In the genomic region with DNA sequence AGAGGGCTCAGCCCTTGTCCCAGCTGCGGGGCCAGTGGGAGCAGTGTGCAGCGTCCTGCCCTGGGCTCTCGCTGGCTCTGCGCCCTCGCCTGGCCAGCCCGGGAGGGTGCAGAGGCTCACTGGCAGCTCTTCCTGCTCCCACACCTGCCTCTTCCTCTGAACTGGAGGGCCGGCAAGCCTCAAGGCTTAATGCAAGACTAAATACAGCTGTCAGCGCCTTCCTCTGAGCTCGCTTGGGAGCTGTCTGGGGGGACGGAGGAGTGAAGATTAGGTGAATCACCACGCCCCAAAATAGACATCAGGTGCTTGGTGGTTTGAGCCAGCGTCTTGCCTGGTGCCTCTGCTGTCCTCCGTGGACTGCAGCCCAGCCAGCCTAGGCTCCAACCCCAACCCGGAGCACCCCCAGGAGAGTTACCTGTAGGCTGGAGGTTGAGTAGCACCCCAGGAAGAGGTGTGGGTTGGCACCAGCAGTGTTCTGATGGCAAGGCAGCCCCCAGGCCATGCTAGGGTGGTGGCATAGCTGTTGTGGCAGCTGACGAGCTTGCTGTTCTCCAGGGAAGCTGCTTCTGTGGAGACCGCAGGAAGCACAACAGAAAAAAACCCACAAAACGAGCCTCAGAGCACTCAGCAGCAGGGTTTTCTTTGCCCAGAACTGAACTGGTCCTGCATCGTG, we compare ENCODE assay signal across 9 cellular contexts. TPM values are rescaled to one million over a fixed set of nuclear protein-coding genes. Genes with fewer than 3 reads are reported as not detected.
DNase-seq lines count a peak whose midpoint lies in the region; ATAC-seq and TF ChIP-seq lines count a peak whose summit lies in the region.
"Had no signal": no experiment of that assay in that cellular context is flagged by ENCODE, and none has a peak within 500 bp of the region (broad histone marks: within the 10 kb centered on the region; RNA-seq: fewer than 3 reads in every experiment).

No MANE protein-coding gene starts in this region.

- DNase-seq in GM10266 (ENCODE audit: extremely low spot score) (peak; percentile 93), H9 (peak; percentile 85), MG63 (peak; percentile 58), SK-N-SH (peak; percentile 88), right cardiac atrium (peak; percentile 29 to 84 (median 57)), cortex of kidney (lab: John Stamatoyannopoulos, UW) (no peak)
- peak; percentile 50 to 57 for DNase-seq in stimulated activated CD4-positive, alpha-beta T cell treated with anti-CD3 and anti-CD28 coated beads, Interleukin-15, amount 100 ng/mL, for 1 hour (ENCODE audit: low read depth in 1 of 2, low spot score in 1 of 2)

- H3K4ac ChIP-seq in H9 (ENCODE audit: low read depth, low read length), result no peak overlapping the region

- no peaks in the 10 kb centered on the region for H3K9me2 ChIP-seq in SK-N-SH

- no peaks in the 10 kb centered on the region for H3K27me3 ChIP-seq in H9 (ENCODE audit: insufficient read depth, low read length)
- H3K27me3 ChIP-seq in MG63, result no peaks in the 10 kb centered on the region
- H3K27me3 ChIP-seq in SK-N-SH (ENCODE audit: insufficient read depth), result no peaks in the 10 kb centered on the region
- H3K27me3 ChIP-seq in right cardiac atrium (ENCODE audit: control insufficient read depth, insufficient read depth), result no peaks in the 10 kb centered on the region

- intact Hi-C loops in right cardiac atrium (cut with DNase I), result no loop called here

- H2BK20ac ChIP-seq in H9 (ENCODE audit: low read depth, low read length, poor library complexity, severe bottlenecking), result no peak overlapping the region

- TF ChIP-seq CTCF in GM10266 (IDR thresholded peaks at IDR 0.05; ENCODE audit: control insufficient read depth, insufficient read depth, low read depth, missing control alignments), result peak; percentile 93
- TF ChIP-seq CTCF in H9 (conservative IDR thresholded peaks at IDR 0.05), result peak; percentile 78
- TF ChIP-seq CTCF in SK-N-SH (IDR thresholded peaks at IDR 0.05), result peak; percentile 71

- H3K9me3 ChIP-seq in H9 (ENCODE audit: control insufficient read depth, low read depth, low read length) (no peaks in the 10 kb centered on the region), MG63 (no peaks in the 10 kb centered on the region), SK-N-SH (no peaks in the 10 kb centered on the region), right cardiac atrium (ENCODE audit: control insufficient read depth, low read length) (no peaks in the 10 kb centered on the region)

- H3K4me2 ChIP-seq in H9 (ENCODE audit: insufficient read depth, insufficient read length, low read length), result no peak overlapping the region
- H3K4me2 ChIP-seq in SK-N-SH, result no peak overlapping the region

- no peak overlapping the region for H2AK5ac ChIP-seq in H9 (ENCODE audit: insufficient read length, low read length)

- no peak overlapping the region for H3K9ac ChIP-seq in H9 (ENCODE audit: extremely low read depth, insufficient read length, low read length)
- H3K9ac ChIP-seq in SK-N-SH, result no peak overlapping the region

- H3K27me3 Mint-ChIP-seq in H9 (ENCODE audit: low read depth), result peaks cover 7% of the 10 kb centered on the region
- no peaks in the 10 kb centered on the region for H3K27me3 Mint-ChIP-seq in activated naive CD4-positive, alpha-beta T cell treated with anti-CD3 and anti-CD28 coated beads, Interleukin-2, amount 50 U/mL, for 24 hours

- peaks cover 8 to 15% of the 10 kb centered on the region in 2 experiments for H3K4me1 Mint-ChIP-seq in H9
- H3K4me1 Mint-ChIP-seq in activated naive CD4-positive, alpha-beta T cell treated with anti-CD3 and anti-CD28 coated beads, Interleukin-2, amount 50 U/mL, for 24 hours, result peaks cover 8% of the 10 kb centered on the region

- H3K79me2 ChIP-seq in H9 (ENCODE audit: insufficient read depth, low read length) (no peaks in the 10 kb centered on the region), SK-N-SH (ENCODE audit: insufficient read depth) (no peaks in the 10 kb centered on the region)

- peak; percentile 82 to 90 for ATAC-seq in right cardiac atrium

- H4K5ac ChIP-seq in H9 (ENCODE audit: insufficient read length, low read depth, low read length), result no peak overlapping the region

- H3K4me1 ChIP-seq in H9 (ENCODE audit: insufficient read depth, low read length) (no peaks in the 10 kb centered on the region; the same call in 1 of the 2 replicates), SK-N-SH (ENCODE audit: control insufficient read depth in 1 of 2, insufficient read depth in 2 of 2, low read depth in 1 of 2, low read length in 1 of 2) (peaks cover 0 to 5% of the 10 kb centered on the region in 2 experiments; a peak in 1 of 4 replicates), right cardiac atrium (ENCODE audit: control insufficient read depth, insufficient read depth, low read length) (no peaks in the 10 kb centered on the region)

- H3K27ac Mint-ChIP-seq in H9, result no peak overlapping the region
- no peak overlapping the region for H3K27ac Mint-ChIP-seq in activated naive CD4-positive, alpha-beta T cell treated with anti-CD3 and anti-CD28 coated beads, Interleukin-2, amount 50 U/mL, for 24 hours

- H3K4me3 Mint-ChIP-seq in H9, result no peak overlapping the region
- peak overlapping the region; percentile 30 for H3K4me3 Mint-ChIP-seq in activated naive CD4-positive, alpha-beta T cell treated with anti-CD3 and anti-CD28 coated beads, Interleukin-2, amount 50 U/mL, for 24 hours

- H3K4me3 ChIP-seq in MG63, result no peak overlapping the region
- H3K4me3 ChIP-seq in SK-N-SH (ENCODE audit: low read depth in 2 of 2, low read length in 1 of 2), result peak overlapping the region in 1 of 2 experiments; percentile 16; a peak in 1 of 4 replicates
- no peak overlapping the region for H3K4me3 ChIP-seq in right cardiac atrium (ENCODE audit: low read length)

- WGBS in H9 (ENCODE audit: extremely low coverage, insufficient read length, low lambda C conversion rate), result no CpG with 5 or more reads among the region's 18 CpGs
- WGBS in SK-N-SH (ENCODE audit: low lambda C conversion rate), result 37% methylated on average over 14 of the region's 18 CpGs
- 24% methylated on average over 18 of the region's 18 CpGs for WGBS in right cardiac atrium

- CTCF ChIA-PET in SK-N-SH (lab: Yijun Ruan, JAX), result interaction anchor here (0.6 to 4.8 kb wide), 30 partner anchors 9 to 827 kb away, joined by 3 to 55 read pairs (median 4); no protein-coding TSS in a partner anchor

- no peak overlapping the region for H3K56ac ChIP-seq in H9 (ENCODE audit: insufficient read length, low read depth, low read length)

- H3K23ac ChIP-seq in H9 (ENCODE audit: insufficient read length, low read depth, low read length), result no peak overlapping the region

- H4K91ac ChIP-seq in H9 (ENCODE audit: insufficient read length, low read depth, low read length), result no peak overlapping the region

- no peaks in the 10 kb centered on the region for H3F3A ChIP-seq in SK-N-SH (replicated peaks; ENCODE audit: insufficient read depth)

- H3K79me1 ChIP-seq in H9 (ENCODE audit: insufficient read depth, low read depth, low read length, poor library complexity, severe bottlenecking), result no peaks in the 10 kb centered on the region

- no peak overlapping the region for H4K8ac ChIP-seq in H9 (replicated peaks; ENCODE audit: insufficient read length, low read depth, low read length)

- no peaks in the 10 kb centered on the region; a peak in 1 of 7 replicates for H3K36me3 Mint-ChIP-seq in H9 (ENCODE audit: insufficient read depth in 1 of 3, low read depth in 3 of 3)
- no peaks in the 10 kb centered on the region for H3K36me3 Mint-ChIP-seq in activated naive CD4-positive, alpha-beta T cell treated with anti-CD3 and anti-CD28 coated beads, Interleukin-2, amount 50 U/mL, for 24 hours

- peak; percentile 61 for TF ChIP-seq RAD21 in SK-N-SH (IDR thresholded peaks at IDR 0.05; ENCODE audit: low read length)

- H2AFZ ChIP-seq in H9 (ENCODE audit: low read length) (no peak overlapping the region), SK-N-SH (ENCODE audit: low read depth) (no peak overlapping the region)

- H3K27ac ChIP-seq in H9 (ENCODE audit: insufficient read length, low read depth, low read length) (no peak overlapping the region), SK-N-SH (ENCODE audit: low read depth in 2 of 2, low read length in 1 of 2) (no peak overlapping the region), right cardiac atrium (ENCODE audit: low read length) (no peak overlapping the region)

- POLR2A ChIA-PET in SK-N-SH (lab: Yijun Ruan, JAX), result no interaction called here

- no peaks in the 10 kb centered on the region for H3K36me3 ChIP-seq in MG63
- H3K36me3 ChIP-seq in SK-N-SH (replicated peaks in 1 of 2; ENCODE audit: control insufficient read depth in 1 of 2, insufficient read depth in 2 of 2, low read length in 1 of 2), result no peaks in the 10 kb centered on the region

- no peak overlapping the region for H3K18ac ChIP-seq in H9 (ENCODE audit: insufficient read length, low read depth, low read length)

- H2BK5ac ChIP-seq in H9 (ENCODE audit: insufficient read length, low read length), result no peak overlapping the region

- no peak overlapping the region for H2BK12ac ChIP-seq in H9 (ENCODE audit: insufficient read length, low read depth, low read length)

- H3K23me2 ChIP-seq in H9 (ENCODE audit: insufficient read length, low read depth, low read length, poor library complexity, severe bottlenecking), result no peaks in the 10 kb centered on the region

- no peak overlapping the region for H2BK120ac ChIP-seq in H9 (ENCODE audit: low read depth, low read length, poor library complexity, severe bottlenecking)

- TF ChIP-seq EP300 in SK-N-SH (IDR thresholded peaks at IDR 0.05; ENCODE audit: borderline replicate concordance in 1 of 2, low read depth in 1 of 2, low read length in 1 of 2), result no peak

- H2BK15ac ChIP-seq in H9 (ENCODE audit: low read depth, low read length), result no peak overlapping the region

- no peaks in the 10 kb centered on the region for H3K9me3 Mint-ChIP-seq in H9
- no peaks in the 10 kb centered on the region for H3K9me3 Mint-ChIP-seq in activated naive CD4-positive, alpha-beta T cell treated with anti-CD3 and anti-CD28 coated beads, Interleukin-2, amount 50 U/mL, for 24 hours

- H4K20me1 ChIP-seq in H9 (ENCODE audit: control insufficient read depth, insufficient read depth, insufficient read length), result no peaks in the 10 kb centered on the region
- no peaks in the 10 kb centered on the region for H4K20me1 ChIP-seq in SK-N-SH (ENCODE audit: insufficient read depth)

- no peak overlapping the region; the same call in 1 of the 2 replicates for H3K14ac ChIP-seq in H9 (ENCODE audit: insufficient read depth, low read length)

- H3T11ph ChIP-seq in H9 (ENCODE audit: low read length), result no peak overlapping the region

TF ChIP-seq in SK-N-SH, 30 proteins besides CTCF, POLR2A, EP300 and RAD21:
- TF ChIP-seq TAF1 (IDR thresholded peaks at IDR 0.05; ENCODE audit: borderline replicate concordance, low read depth, low read length), result no peak
- TF ChIP-seq SMC3 (IDR thresholded peaks at IDR 0.05; ENCODE audit: low read depth, low read length), result peak; percentile 79

RNA-seq across cellular contexts. Expression of a gene that starts 36.9 kb away (rescaled TPM):
- not detected in 2 replicates for total RNA-seq in H9 (2021)
- total RNA-seq in MG63 (2014; rRNA removed; shearing (Covaris generic); ENCODE audit: low replicate concordance), result not detected in 2 replicates
- not detected in 2 replicates for polyA plus RNA-seq in SK-N-SH (2012; rRNA removed)
- polyA plus RNA-seq in SK-N-SH (2012; cell fraction: cytosol; rRNA removed), result not detected in 2 replicates
- not detected in 2 replicates for polyA plus RNA-seq in SK-N-SH (2012; cell fraction: nucleus; rRNA removed)
- not detected for total RNA-seq in right cardiac atrium
- polyA plus RNA-seq in right cardiac atrium, result not detected
- total RNA-seq: glomerular endothelial cell had no signal
